ENCODE assay signal across 8 cellular contexts in genomic region chr6:139597781-139598368, GRCh38.
A peak's percentile ranks its signal among the peaks of the same experiment; 100 is the strongest.
DNase-seq lines count a peak whose midpoint lies in the region; ATAC-seq, FAIRE-seq and TF ChIP-seq lines count a peak whose summit lies in the region.

No MANE protein-coding gene starts in this region.

- intact Hi-C loops in Caco-2 (cut with micrococcal nuclease; ENCODE audit: unreplicated experiment) (loop anchor here (1.0 to 5.0 kb wide), 3 partner anchors 10 to 109 kb away; no protein-coding TSS in a partner anchor), pancreas (cut with DNase I) (no loop called here)

- no peaks in the 10 kb centered on the region for H3K9me3 Mint-ChIP-seq in Caco-2 (ENCODE audit: unreplicated experiment)

- no peak overlapping the region for H3K4me3 ChIP-seq in Caco-2 (ENCODE audit: low read depth, low read length)
- H3K4me3 ChIP-seq in RWPE2 (ENCODE audit: severe bottlenecking), result no peak overlapping the region
- H3K4me3 ChIP-seq in fibroblast of villous mesenchyme (ENCODE audit: low read depth, low read length), result no peak overlapping the region
- H3K4me3 ChIP-seq in pancreas, result no peak overlapping the region

- no peaks in the 10 kb centered on the region for H3K36me3 Mint-ChIP-seq in Caco-2 (ENCODE audit: insufficient read depth, unreplicated experiment)

- peak overlapping the region; percentile 59 for H3K4me3 Mint-ChIP-seq in Caco-2 (ENCODE audit: unreplicated experiment)

- peak; percentile 81 for ATAC-seq in RWPE2 (ENCODE audit: low read depth)
- peak; percentile 91 to 95 (median 94) for ATAC-seq in pancreas
- ATAC-seq in HG03469 (IDR thresholded peaks at IDR 0.05; ENCODE audit: unreplicated experiment), result no peak

- 6 to 8% methylated on average over 6 of the region's 6 CpGs for WGBS in pancreas, 2 donors

- H3K4me1 ChIP-seq in Caco-2 (peaks cover 39% of the 10 kb centered on the region), RWPE2 (ENCODE audit: insufficient read depth, poor library complexity, severe bottlenecking) (peaks cover 9% of the 10 kb centered on the region), pancreas (peaks cover 23 to 35% (median 30%) of the 10 kb centered on the region in 3 donors)

- POLR2A ChIA-PET in Caco-2 (lab: Charles Lee), result interaction anchor here (1.1 to 1.6 kb wide), 2 partner anchors 222 to 224 kb away, joined by 3 to 10 read pairs; partner anchors contain the start of gene CITED2

- H3K4me1 Mint-ChIP-seq in Caco-2 (ENCODE audit: low read depth, unreplicated experiment), result peaks cover 31% of the 10 kb centered on the region

- in situ Hi-C loops in GM13977 (cut with MboI; ENCODE audit: low pct_unique_long_range_greater_than_20kb, low sequenced_read_pairs, unreplicated experiment), result no loop called here

- TF ChIP-seq CTCF in Caco-2 (IDR thresholded peaks at IDR 0.05; ENCODE audit: insufficient read depth in 1 of 2, low read depth in 1 of 2, low read length in 1 of 2, severe bottlenecking in 1 of 2, unreplicated experiment in 1 of 2) (no peak), RWPE2 (IDR thresholded peaks at IDR 0.05; ENCODE audit: poor library complexity, severe bottlenecking) (no peak), fibroblast of villous mesenchyme (IDR thresholded peaks at IDR 0.05; ENCODE audit: insufficient read depth, low read depth, low read length) (no peak), pancreas (IDR thresholded peaks at IDR 0.05) (no peak), GM13977 (IDR thresholded peaks at IDR 0.05; ENCODE audit: extremely low read depth, insufficient read depth, missing control alignments) (no peak)

- no peaks in the 10 kb centered on the region for H3K27me3 ChIP-seq in Caco-2 (replicated peaks; ENCODE audit: control insufficient read depth, insufficient read depth, low read length)
- H3K27me3 ChIP-seq in RWPE2 (ENCODE audit: insufficient read depth, poor library complexity, severe bottlenecking), result no peaks in the 10 kb centered on the region
- no peaks in the 10 kb centered on the region for H3K27me3 ChIP-seq in pancreas

- H3K27me3 Mint-ChIP-seq in Caco-2 (ENCODE audit: insufficient read depth, unreplicated experiment), result no peaks in the 10 kb centered on the region

- no peaks in the 10 kb centered on the region for H3K9me3 ChIP-seq in Caco-2
- H3K9me3 ChIP-seq in RWPE2 (ENCODE audit: severe bottlenecking), result no peaks in the 10 kb centered on the region
- H3K9me3 ChIP-seq in pancreas, result no peaks in the 10 kb centered on the region

- H3K27ac Mint-ChIP-seq in Caco-2 (ENCODE audit: unreplicated experiment), result peak overlapping the region; percentile 94

- no TSS peak for BruUV-seq in Caco-2 (replicated peaks; lab: Mats Ljungman, UMichigan)

- CTCF ChIA-PET in Caco-2 (lab: Charles Lee), result interaction anchor here (0.5 to 0.9 kb wide), 2 partner anchors 19 to 228 kb away, joined by 3 to 4 read pairs; no protein-coding TSS in a partner anchor

- no peaks in the 10 kb centered on the region for H3K36me3 ChIP-seq in Caco-2 (ENCODE audit: control insufficient read depth, insufficient read depth, low read length)
- H3K36me3 ChIP-seq in RWPE2 (ENCODE audit: low read depth), result no peaks in the 10 kb centered on the region
- H3K36me3 ChIP-seq in pancreas, result no peaks in the 10 kb centered on the region

- no peak for FAIRE-seq in pancreas (lab: Jason Lieb, UNC)

- H3K27ac ChIP-seq in RWPE2 (ENCODE audit: poor library complexity, severe bottlenecking) (peak overlapping the region; percentile 55), pancreas (peak overlapping the region; percentile 2 to 80 (median 55))

- DNase-seq in Caco-2 (peak; percentile 78 to 81), RWPE2 (ENCODE audit: low spot score) (no peak), fibroblast of villous mesenchyme (ENCODE audit: low read depth) (peak; percentile 100), pancreas (peak; percentile 60 to 80 (median 76)), NCI-H2171 (lab: John Stamatoyannopoulos, UW) (no peak), GM13977 (ENCODE audit: low spot score) (no peak), NCI-H748 treated with DMSO at 0.1 percent for 48 hours (lab: John Stamatoyannopoulos, UW) (no peak)

Comparison
In these comparisons a context has a peak if more than half of its experiments do, and no peak if none do; other contexts are left out.
1. DNase-seq: peak in Caco-2 (2 of 2), fibroblast of villous mesenchyme (single experiment) and pancreas (6 of 6); none in RWPE2 (single experiment), NCI-H2171 (single experiment), GM13977 (single experiment) and NCI-H748 treated with DMSO at 0.1 percent for 48 hours (single experiment).